Comparison of ENCODE assay signal across 20 cellular contexts in genomic region chr3:157819415-157819814, GRCh38.
"Had no signal": no experiment of that assay in that cellular context is flagged by ENCODE, and none has a peak within 500 bp of the region (broad histone marks: within the 10 kb centered on the region; RNA-seq: fewer than 3 reads in every experiment).

No MANE protein-coding gene starts in this region.

- H3K4me3 ChIP-seq: ascending aorta, esophagus muscularis mucosa, heart left ventricle, lower lobe of right lung, prostate gland, thyroid gland, upper lobe of right lung had no signal

- H3K9me3 ChIP-seq: ascending aorta, esophagus muscularis mucosa, heart left ventricle, lower lobe of right lung, prostate gland, thyroid gland, upper lobe of right lung had no signal

- H3K4me3 Mint-ChIP-seq: activated CD4-positive, alpha-beta memory T cell treated with anti-CD3 and anti-CD28 coated beads, Interleukin-2, amount 10 ng/mL, durations not matched to agents 7 days and 5 days; activated CD4-positive, alpha-beta T cell treated with anti-CD3 and anti-CD28 coated beads, Interleukin-2, amount 10 ng/mL, durations not matched to agents 24 days and 14 days; effector memory CD8-positive, alpha-beta T cell; naive thymus-derived CD4-positive, alpha-beta T cell had no signal

- H3K36me3 Mint-ChIP-seq: naive thymus-derived CD4-positive, alpha-beta T cell had no signal

- H3K9me3 Mint-ChIP-seq: activated CD4-positive, alpha-beta memory T cell treated with anti-CD3 and anti-CD28 coated beads, Interleukin-2, amount 10 ng/mL, durations not matched to agents 7 days and 5 days; activated CD4-positive, alpha-beta T cell treated with anti-CD3 and anti-CD28 coated beads, Interleukin-2, amount 10 ng/mL, durations not matched to agents 24 days and 14 days had no signal

- H3K4me1 Mint-ChIP-seq: activated CD4-positive, alpha-beta memory T cell treated with anti-CD3 and anti-CD28 coated beads, Interleukin-2, amount 10 ng/mL, durations not matched to agents 7 days and 5 days; activated CD4-positive, alpha-beta T cell treated with anti-CD3 and anti-CD28 coated beads, Interleukin-2, amount 10 ng/mL, durations not matched to agents 24 days and 14 days; naive thymus-derived CD4-positive, alpha-beta T cell had no signal

- H3K27ac ChIP-seq: ascending aorta, brain microvascular endothelial cell, esophagus muscularis mucosa, heart left ventricle, lower lobe of right lung, prostate gland, thyroid gland, upper lobe of right lung had no signal

- DNase-seq: activated CD4-positive, alpha-beta memory T cell treated with anti-CD3 and anti-CD28 coated beads, Interleukin-2, amount 10 ng/mL, durations not matched to agents 7 days and 5 days; activated CD4-positive, alpha-beta T cell treated with anti-CD3 and anti-CD28 coated beads, Interleukin-2, amount 10 ng/mL, durations not matched to agents 24 days and 14 days; activated gamma-delta T cell; activated naive CD4-positive, alpha-beta T cell treated with anti-CD3 and anti-CD28 coated beads, Interleukin-2, amount 50 U/mL, for 16 hours; brain microvascular endothelial cell; central memory CD4-positive, alpha-beta T cell; effector memory CD8-positive, alpha-beta T cell; heart left ventricle; left colon; lower lobe of right lung; naive thymus-derived CD4-positive, alpha-beta T cell; stimulated activated CD4-positive, alpha-beta T cell treated with anti-CD3 and anti-CD28 coated beads, Interleukin-4, amount 100 ng/mL, for 24 hours; stimulated activated naive CD4-positive, alpha-beta T cell treated with Interleukin-2 at 50 U/mL for 16 hours; T-helper 2 cell; thyroid gland; upper lobe of right lung had no signal

- H3K27me3 Mint-ChIP-seq: activated CD4-positive, alpha-beta memory T cell treated with anti-CD3 and anti-CD28 coated beads, Interleukin-2, amount 10 ng/mL, durations not matched to agents 7 days and 5 days; activated CD4-positive, alpha-beta T cell treated with anti-CD3 and anti-CD28 coated beads, Interleukin-2, amount 10 ng/mL, durations not matched to agents 24 days and 14 days; effector memory CD8-positive, alpha-beta T cell had no signal

- ATAC-seq: activated CD4-positive, CD25-positive, alpha-beta regulatory T cell treated with anti-CD3 and anti-CD28 coated beads, Interleukin-2, amount 50 U/mL, for 24 hours; effector memory CD8-positive, alpha-beta T cell; heart left ventricle; left colon; lower lobe of right lung; naive thymus-derived CD4-positive, alpha-beta T cell; upper lobe of right lung had no signal

- H3K4me1 ChIP-seq: ascending aorta, esophagus muscularis mucosa, heart left ventricle, lower lobe of right lung, prostate gland, thyroid gland, upper lobe of right lung had no signal

- H3K36me3 ChIP-seq: ascending aorta, brain microvascular endothelial cell, esophagus muscularis mucosa, heart left ventricle, lower lobe of right lung, prostate gland, thyroid gland, upper lobe of right lung had no signal

- H3K27me3 ChIP-seq: ascending aorta, brain microvascular endothelial cell, esophagus muscularis mucosa, heart left ventricle, thyroid gland, upper lobe of right lung had no signal

- H3K27ac Mint-ChIP-seq: activated CD4-positive, alpha-beta memory T cell treated with anti-CD3 and anti-CD28 coated beads, Interleukin-2, amount 10 ng/mL, durations not matched to agents 7 days and 5 days; activated CD4-positive, alpha-beta T cell treated with anti-CD3 and anti-CD28 coated beads, Interleukin-2, amount 10 ng/mL, durations not matched to agents 24 days and 14 days; effector memory CD8-positive, alpha-beta T cell; naive thymus-derived CD4-positive, alpha-beta T cell had no signal
